ENCODE assay signal across 13 cellular contexts in the genomic region with DNA sequence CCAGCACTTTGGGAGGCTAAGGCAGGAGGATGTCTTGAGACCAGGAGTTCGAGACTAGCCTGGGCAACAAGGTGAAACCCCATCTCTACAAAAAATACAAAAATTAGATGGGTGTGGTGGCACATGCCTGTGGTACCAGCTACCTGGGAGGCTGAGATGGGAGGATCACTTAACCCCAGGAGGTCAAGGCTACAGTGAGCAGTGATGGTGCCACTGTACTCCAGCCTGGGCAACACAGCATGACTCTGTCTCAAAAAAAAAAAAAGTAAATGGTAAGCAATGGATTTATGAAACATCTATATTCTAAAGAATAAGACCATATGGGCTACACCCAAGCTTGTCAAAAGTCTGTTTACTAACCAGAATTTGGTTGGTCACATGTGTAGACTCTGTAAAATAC. TPM values are rescaled to one million over a fixed set of nuclear protein-coding genes. Genes with fewer than 3 reads are reported as not detected.
DNase-seq lines count a peak whose midpoint lies in the region; ATAC-seq, FAIRE-seq and TF ChIP-seq lines count a peak whose summit lies in the region.
"Had no signal": no experiment of that assay in that cellular context is flagged by ENCODE, and none has a peak within 500 bp of the region (broad histone marks: within the 10 kb centered on the region; RNA-seq: fewer than 3 reads in every experiment).

No MANE protein-coding gene starts in this region.

- H3K27me3 Mint-ChIP-seq in HFFc6 (ENCODE audit: insufficient read depth) (no peaks in the 10 kb centered on the region; the same call in 1 of the 2 replicates), brain (no peaks in the 10 kb centered on the region)
- H3K27me3 Mint-ChIP-seq: activated T-helper 17 cell treated with anti-CD3 and anti-CD28 coated beads, Interleukin-2, amount 50 U/mL, for 72 hours had no signal

- H3K9ac ChIP-seq in kidney (ENCODE audit: low read length in 2 of 2) = no peak overlapping the region

- intact Hi-C loops in kidney (cut with DNase I) = no loop called here

- H3K27ac ChIP-seq in kidney (ENCODE audit: low read depth in 2 of 2, low read length in 2 of 2) (peak overlapping the region; percentile 13 to 69), suprapubic skin (peak overlapping the region; percentile 79)

- no peak for ATAC-seq in HG02840 (IDR thresholded peaks at IDR 0.05; ENCODE audit: low FRiP score, unreplicated experiment)

- CTCF ChIA-PET in GM10248 (lab: Yijun Ruan, JAX) = interaction anchor here (1.5 to 3.9 kb wide), 3 partner anchors 10 to 88 kb away, joined by 4 to 13 read pairs (median 6); partner anchors contain the start of genes FGD6 and VEZT

- no peak for DNase-seq in HFFc6
- no peak for DNase-seq in kidney
- no peak for DNase-seq in suprapubic skin (ENCODE audit: low spot score in 2 of 2)
- DNase-seq in NCI-H146 (lab: John Stamatoyannopoulos, UW) = no peak
- no peak for DNase-seq in GM10248 (ENCODE audit: extremely low spot score)
- DNase-seq in activated gamma-delta T cell treated with Interleukin-2 at 50 U/mL for 16 hours = no peak
- DNase-seq: activated CD4-positive, CD25-positive, alpha-beta regulatory T cell; COR-L47; effector CD8-positive, alpha-beta T cell; NCI-H2171 treated with DMSO at 0.1 percent for 48 hours had no signal

- H3K4me3 ChIP-seq in kidney (ENCODE audit: low read length in 2 of 2) (no peak overlapping the region), suprapubic skin (no peak overlapping the region)

- H3K9me3 Mint-ChIP-seq in HFFc6 (no peaks in the 10 kb centered on the region), brain (no peaks in the 10 kb centered on the region)
- H3K9me3 Mint-ChIP-seq: activated T-helper 17 cell treated with anti-CD3 and anti-CD28 coated beads, Interleukin-2, amount 50 U/mL, for 72 hours had no signal

- H3K36me3 Mint-ChIP-seq in HFFc6 (ENCODE audit: low read depth) (0 out of 2 replicates have a peak, but pooled peaks cover 4% of the 10 kb centered on the region), brain (peaks cover 32% of the 10 kb centered on the region)

- H3K27ac Mint-ChIP-seq in HFFc6 (peak overlapping the region; percentile 95), brain (peak overlapping the region in 4 of 5 experiments; percentile 76 to 96 (median 89))

- no peak for FAIRE-seq in kidney (lab: Jason Lieb, UNC)

- H3K4me1 ChIP-seq in kidney (ENCODE audit: control insufficient read depth in 1 of 2, insufficient read depth in 1 of 2, low read depth in 1 of 2, low read length in 2 of 2) (peaks cover 15 to 24% of the 10 kb centered on the region in 2 donors), suprapubic skin (peaks cover 56% of the 10 kb centered on the region)

- POLR2A ChIA-PET in GM10248 (lab: Yijun Ruan, JAX) = no interaction called here

- no peaks in the 10 kb centered on the region for H3K27me3 ChIP-seq in suprapubic skin

- 71% methylated on average over 1 of the region's 1 CpG for WGBS in suprapubic skin

- peaks cover 72% of the 10 kb centered on the region for H3K4me1 Mint-ChIP-seq in HFFc6 (ENCODE audit: low read depth)
- H3K4me1 Mint-ChIP-seq in brain = peaks cover 52% of the 10 kb centered on the region

- H3K36me3 ChIP-seq in kidney (ENCODE audit: control insufficient read depth in 1 of 2, insufficient read depth in 2 of 2, low read length in 2 of 2) (no peaks in the 10 kb centered on the region), suprapubic skin (no peaks in the 10 kb centered on the region)

- no peaks in the 10 kb centered on the region for H3K9me3 ChIP-seq in kidney (ENCODE audit: control insufficient read depth in 1 of 2, low read length in 2 of 2)
- H3K9me3 ChIP-seq in suprapubic skin = no peaks in the 10 kb centered on the region

- no peak for TF ChIP-seq EP300 in suprapubic skin (IDR thresholded peaks at IDR 0.05)

- TF ChIP-seq CTCF in HFFc6 (IDR thresholded peaks at IDR 0.05) = no peak
- TF ChIP-seq CTCF in brain (conservative IDR thresholded peaks at IDR 0.05) = no peak
- no peak for TF ChIP-seq CTCF in kidney (IDR thresholded peaks at IDR 0.05; ENCODE audit: borderline replicate concordance, extremely low read depth, insufficient read depth)
- no peak for TF ChIP-seq CTCF in suprapubic skin (IDR thresholded peaks at IDR 0.05)
- TF ChIP-seq CTCF in GM10248 (IDR thresholded peaks at IDR 0.05; ENCODE audit: control extremely low read depth, extremely low read depth, low read depth, missing control alignments) = no peak

- peak overlapping the region; percentile 64 for H3K4me3 Mint-ChIP-seq in HFFc6
- H3K4me3 Mint-ChIP-seq in brain = peak overlapping the region in 1 of 5 experiments; percentile 41
- H3K4me3 Mint-ChIP-seq: activated T-helper 17 cell treated with anti-CD3 and anti-CD28 coated beads, Interleukin-2, amount 50 U/mL, for 72 hours had no signal

- no peak for TF ChIP-seq POLR2A in suprapubic skin (IDR thresholded peaks at IDR 0.05)

RNA-seq across cellular contexts. Expression of gene FGD6, which starts 12.3 kb away (rescaled TPM):
- 1 to 10 TPM; 5.5 to 6.6 (median 6.0) TPM for total RNA-seq in HFFc6 (2021; fragmentation: NEBNext Ultra II Directional; extraction: Animal tissue kit (Norgen Biotek cat#: 25700))
- polyA plus RNA-seq in brain (ENCODE audit: insufficient read depth, low read depth, low replicate concordance) (1.6 TPM), kidney (ENCODE audit: insufficient read depth, low read depth, low replicate concordance) (1.2 TPM)
- total RNA-seq in kidney (19.8 TPM), suprapubic skin (10 to 100 TPM; 16.2 to 46.9 (median 25.0) TPM)

RNA-seq across cellular contexts. Expression of gene VEZT, which starts 12.6 kb away (rescaled TPM):
- 10 to 100 TPM; 61.8 to 69.0 (median 66.2) TPM for total RNA-seq in HFFc6 (2021; fragmentation: NEBNext Ultra II Directional; extraction: Animal tissue kit (Norgen Biotek cat#: 25700))
- polyA plus RNA-seq in brain (ENCODE audit: insufficient read depth, low read depth, low replicate concordance) = 11.6 TPM
- total RNA-seq in kidney = 69.0 TPM
- 24.8 TPM for polyA plus RNA-seq in kidney (ENCODE audit: insufficient read depth, low read depth, low replicate concordance)
- total RNA-seq in suprapubic skin = 100 to 1,000 TPM in 1 of 4 donors, 10 to 100 TPM in 3; 64.0 to 117 (median 70.9) TPM
